In genomic region chr14:22188346-22188745, GRCh38 we compare ENCODE assay signal across 32 cellular contexts.
"Had no signal": no experiment of that assay in that cellular context is flagged by ENCODE, and none has a peak within 500 bp of the region (broad histone marks: within the 10 kb centered on the region; RNA-seq: fewer than 3 reads in every experiment).

No MANE protein-coding gene starts in this region.

- ATAC-seq: activated CD8-positive, alpha-beta memory T cell treated with anti-CD3 and anti-CD28 coated beads, Interleukin-2, amount 10 ng/mL, durations not matched to agents 7 days and 5 days; activated CD8-positive, alpha-beta T cell treated with anti-CD3 and anti-CD28 coated beads, Interleukin-2, amount 10 ng/mL, durations not matched to agents 7 days and 5 days; activated naive CD4-positive, alpha-beta T cell treated with anti-CD3 and anti-CD28 coated beads, Interleukin-2, amount 50 U/mL, for 72 hours had no signal

- DNase-seq: activated B cell treated with CpG ODN at 0.5 μM for 24 hours; activated CD4-positive, alpha-beta memory T cell treated with anti-CD3 and anti-CD28 coated beads, Interleukin-2, amount 10 ng/mL, durations not matched to agents 7 days and 5 days; activated CD4-positive, alpha-beta T cell treated with anti-CD3 and anti-CD28 coated beads for 4 hours; activated CD4-positive, alpha-beta T cell treated with anti-CD3 and anti-CD28 coated beads, Interleukin-2, amount 10 ng/mL, durations not matched to agents 24 days and 14 days; activated CD4-positive, alpha-beta T cell treated with anti-CD3 and anti-CD28 coated beads, Interleukin-2, amount 50 U/mL, for 1 hour; activated CD4-positive, alpha-beta T cell treated with anti-CD3 and anti-CD28 coated beads, Interleukin-2, amount 50 U/mL, for 4 hours; activated CD4-positive, CD25-positive, alpha-beta regulatory T cell treated with anti-CD3 and anti-CD28 coated beads, Interleukin-2, amount 50 U/mL, for 72 hours; activated CD8-positive, alpha-beta memory T cell treated with anti-CD3 and anti-CD28 coated beads for 24 hours; activated CD8-positive, alpha-beta memory T cell treated with anti-CD3 and anti-CD28 coated beads, Interleukin-2, amount 10 ng/mL, durations not matched to agents 7 days and 5 days; activated CD8-positive, alpha-beta memory T cell treated with anti-CD3 and anti-CD28 coated beads, Interleukin-2, amount 50 U/mL, for 48 hours; activated CD8-positive, alpha-beta T cell treated with anti-CD3 and anti-CD28 coated beads, Interleukin-2, amount 10 ng/mL, durations not matched to agents 7 days and 5 days; activated effector memory CD4-positive, alpha-beta T cell treated with Interleukin-2 at 50 U/mL for 16 hours; activated gamma-delta T cell treated with Interleukin-2 at 50 U/mL for 16 hours; activated naive CD4-positive, alpha-beta T cell; activated naive CD4-positive, alpha-beta T cell treated with anti-CD3 and anti-CD28 coated beads for 36 hours; activated naive CD4-positive, alpha-beta T cell treated with anti-CD3 and anti-CD28 coated beads, Interleukin-2, amount 50 U/mL, for 16 hours; activated naive CD8-positive, alpha-beta T cell treated with anti-CD3 and anti-CD28 coated beads for 36 hours; activated T-cell treated with anti-CD3 and anti-CD28 coated beads, Interleukin-2, amount 50 U/mL, for 24 hours; activated T-cell treated with anti-CD3 and anti-CD28 coated beads, Interleukin-2, amount 50 U/mL, for 48 hours; adrenal gland; amniotic stem cell; aorta; caudate nucleus; cerebellar nuclear complex; colonic mucosa; T-helper 2 cell; T-helper 9 cell had no signal

- FAIRE-seq: astrocyte, bronchial epithelial cell, TTC549 had no signal

- H3K4me3 ChIP-seq: adrenal gland, cardiac muscle cell, colonic mucosa had no signal
